18 cellular contexts compared by ENCODE assay signal in the genomic region with DNA sequence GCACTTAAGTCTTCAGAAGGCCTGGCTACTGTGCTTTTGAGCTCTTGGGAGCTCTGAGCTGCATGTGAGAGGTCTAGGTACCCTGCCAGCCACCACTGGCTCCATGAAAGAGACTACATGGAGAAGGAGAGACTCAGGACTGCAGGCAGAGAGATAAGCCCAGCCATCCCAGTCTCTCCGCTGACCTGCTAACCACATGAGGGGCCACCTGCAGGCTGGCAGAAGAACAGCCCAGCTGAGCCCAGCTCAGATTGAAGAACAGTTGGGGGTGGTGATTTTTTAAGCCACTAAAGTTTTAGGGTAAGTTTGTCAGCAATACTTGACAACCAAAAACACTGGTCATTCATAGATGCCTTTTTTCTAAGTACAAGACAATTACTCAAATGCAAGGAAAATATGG.
"Had no signal": no experiment of that assay in that cellular context is flagged by ENCODE, and none has a peak within 500 bp of the region (broad histone marks: within the 10 kb centered on the region; RNA-seq: fewer than 3 reads in every experiment).

No MANE protein-coding gene starts in this region.

- H3K27me3 ChIP-seq: ascending aorta, breast epithelium, gastrocnemius medialis, heart left ventricle, tibial artery, vagina had no signal

- H3K4me3 ChIP-seq: ascending aorta, breast epithelium, gastrocnemius medialis, heart left ventricle, tibial artery, vagina had no signal

- H3K27me3 Mint-ChIP-seq: activated naive CD4-positive, alpha-beta T cell treated with anti-CD3 and anti-CD28 coated beads, Interleukin-2, amount 10 ng/mL, durations not matched to agents 7 days and 5 days; dendritic cell treated with granulocyte-macrophage colony-stimulating factor and Interleukin-4, amounts not matched to agents 40 ng/mL and 50 ng/mL, for 4 days; effector memory CD8-positive, alpha-beta T cell had no signal

- H3K36me3 ChIP-seq: ascending aorta, breast epithelium, gastrocnemius medialis, heart left ventricle, tibial artery, vagina had no signal

- DNase-seq: activated CD4-positive, alpha-beta T cell treated with anti-CD3 and anti-CD28 coated beads for 1 hour; activated CD4-positive, alpha-beta T cell treated with anti-CD3 and anti-CD28 coated beads, Interleukin-2, amount 50 U/mL, for 48 hours; activated naive CD4-positive, alpha-beta T cell treated with anti-CD3 and anti-CD28 coated beads, Interleukin-2, amount 10 ng/mL, durations not matched to agents 7 days and 5 days; cerebellar nuclear complex; effector memory CD8-positive, alpha-beta T cell; erythroblast; gastrocnemius medialis; heart left ventricle; stimulated activated CD4-positive, alpha-beta T cell treated with anti-CD3 and anti-CD28 coated beads, Interleukin-4, amount 100 ng/mL, for 1 hour; stimulated activated naive CD4-positive, alpha-beta T cell; tibial artery had no signal

- H3K36me3 Mint-ChIP-seq: activated naive CD4-positive, alpha-beta T cell treated with anti-CD3 and anti-CD28 coated beads, Interleukin-2, amount 10 ng/mL, durations not matched to agents 7 days and 5 days had no signal

- H3K9me3 ChIP-seq: ascending aorta, breast epithelium, gastrocnemius medialis, tibial artery, vagina had no signal

- H3K4me1 Mint-ChIP-seq: activated naive CD4-positive, alpha-beta T cell treated with anti-CD3 and anti-CD28 coated beads, Interleukin-2, amount 10 ng/mL, durations not matched to agents 7 days and 5 days had no signal

- H3K4me1 ChIP-seq: ascending aorta, breast epithelium, gastrocnemius medialis, heart left ventricle, parathyroid adenoma, tibial artery, vagina had no signal

- H3K27ac ChIP-seq: ascending aorta, breast epithelium, gastrocnemius medialis, heart left ventricle, parathyroid adenoma, tibial artery, vagina had no signal

- H3K4me3 Mint-ChIP-seq: activated naive CD4-positive, alpha-beta T cell treated with anti-CD3 and anti-CD28 coated beads, Interleukin-2, amount 10 ng/mL, durations not matched to agents 7 days and 5 days; dendritic cell treated with granulocyte-macrophage colony-stimulating factor and Interleukin-4, amounts not matched to agents 40 ng/mL and 50 ng/mL, for 4 days; effector memory CD8-positive, alpha-beta T cell; T-helper 2 cell treated with Interferon-gamma antibody and Interleukin-4, amounts not matched to agents 5 μg/mL and 100 μg/mL, for 36 hours had no signal

- H3K27ac Mint-ChIP-seq: activated naive CD4-positive, alpha-beta T cell treated with anti-CD3 and anti-CD28 coated beads, Interleukin-2, amount 10 ng/mL, durations not matched to agents 7 days and 5 days; activated T-helper 2 cell treated with anti-CD3 and anti-CD28 coated beads, Interferon-gamma antibody, Interleukin-2, Interleukin-4, amounts not matched to agents 10 μg/mL and 5 μg/mL and 100 μg/mL, durations not matched to agents 14 hours and 24 hours and 36 hours; dendritic cell treated with granulocyte-macrophage colony-stimulating factor and Interleukin-4, amounts not matched to agents 40 ng/mL and 50 ng/mL, for 4 days; effector memory CD8-positive, alpha-beta T cell; T-helper 2 cell treated with Interferon-gamma antibody and Interleukin-4, amounts not matched to agents 5 μg/mL and 100 μg/mL, for 36 hours had no signal
